1 cellular context compared by ENCODE assay signal in genomic region chr19:8254286-8255001, GRCh38.
TF ChIP-seq lines count a peak whose summit lies in the region.

No MANE protein-coding gene starts in this region.

TF ChIP-seq in H1, 55 proteins besides CTCF, POLR2A, EP300 and RAD21:
- TF ChIP-seq NANOG (IDR thresholded peaks at IDR 0.05; ENCODE audit: insufficient read depth, low read depth, low read length, poor library complexity, severe bottlenecking) = no peak
